11 cellular contexts compared by ENCODE assay signal in the genomic region with DNA sequence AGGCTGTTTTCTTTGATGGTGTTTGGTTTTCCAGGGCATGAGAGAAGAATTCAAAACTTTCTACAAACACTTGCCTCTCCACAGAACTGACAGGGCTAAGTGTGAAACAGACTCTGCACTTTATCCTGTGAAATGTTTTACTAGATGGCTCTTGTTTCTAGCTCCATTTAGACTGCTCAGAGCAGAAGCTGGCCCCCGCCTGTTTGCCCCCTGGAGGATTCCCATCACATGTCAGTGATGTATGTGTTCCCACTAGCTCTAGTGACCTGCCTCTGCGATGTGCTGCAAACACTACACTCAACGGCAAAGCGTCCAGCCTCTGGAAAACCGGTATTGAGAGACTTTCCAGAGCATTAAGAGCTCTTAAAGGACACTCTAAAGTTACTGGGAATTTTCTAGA. TPM values are rescaled to one million over a fixed set of nuclear protein-coding genes. Genes with fewer than 3 reads are reported as not detected.
DNase-seq lines count a peak whose midpoint lies in the region; ATAC-seq, FAIRE-seq and TF ChIP-seq lines count a peak whose summit lies in the region.
"Had no signal": no experiment of that assay in that cellular context is flagged by ENCODE, and none has a peak within 500 bp of the region (broad histone marks: within the 10 kb centered on the region; RNA-seq: fewer than 3 reads in every experiment).

No MANE protein-coding gene starts in this region.

- H3K36me3 ChIP-seq in GM12878 (ENCODE audit: control insufficient read depth in 2 of 2, insufficient read depth in 2 of 2, low read length in 1 of 2) (no peaks in the 10 kb centered on the region), mesendoderm (ENCODE audit: control insufficient read depth, insufficient read depth, low read length) (no peaks in the 10 kb centered on the region), small intestine (ENCODE audit: control insufficient read depth in 2 of 2, insufficient read depth in 2 of 2, low read length in 2 of 2) (no peaks in the 10 kb centered on the region), ascending aorta (no peaks in the 10 kb centered on the region)

- RAD21 ChIA-PET in GM12878 (lab: Charles Lee; ENCODE audit: unreplicated experiment), result interaction anchor here (0.7 to 4.1 kb wide), 7 partner anchors 24 to 169 kb away, joined by 3 to 21 read pairs (median 4); partner anchors contain the start of genes PCF11 and RAB30

- no peak overlapping the region for H4K5ac ChIP-seq in mesendoderm (ENCODE audit: low read length)

- no peak overlapping the region for H3K56ac ChIP-seq in mesendoderm (ENCODE audit: low read length)

- no peak for TF ChIP-seq POLR2A in GM12878 (IDR thresholded peaks at IDR 0.05; ENCODE audit: low read depth, low read length)

- DNase-seq in right cardiac atrium, result peak in 2 of 3 donors; percentile 56 to 66
- DNase-seq in Right ventricle myocardium inferior (ENCODE audit: missing footprints), result no peak
- DNase-seq in GM12878 (ENCODE audit: low read depth, low spot score), result no peak
- DNase-seq in mesendoderm, result peak; percentile 19
- no peak for DNase-seq in small intestine
- DNase-seq in ascending aorta (ENCODE audit: low spot score in 2 of 2), result no peak
- no peak for DNase-seq in Ammon's horn (ENCODE audit: low spot score)
- DNase-seq: EL, NCI-H2171 treated with DMSO at 0.1 percent for 48 hours had no signal

- no peaks in the 10 kb centered on the region for H3K79me1 ChIP-seq in mesendoderm (ENCODE audit: low read length)

- H4K20me1 ChIP-seq in GM12878 (ENCODE audit: control insufficient read depth, insufficient read depth), result no peaks in the 10 kb centered on the region

- TF ChIP-seq CTCF in GM12878 (IDR thresholded peaks at IDR 0.05 in 2 of 3, conservative IDR thresholded peaks at IDR 0.05 in 1 of 3; ENCODE audit: control insufficient read depth in 2 of 3, extremely low read depth in 1 of 3, insufficient read depth in 1 of 3, low read depth in 3 of 3, low read length in 3 of 3) (no peak), ascending aorta (IDR thresholded peaks at IDR 0.05) (no peak)

- no peak for FAIRE-seq in GM12878 (lab: Jason Lieb, UNC)
- no peak for FAIRE-seq in small intestine (lab: Jason Lieb, UNC)
- FAIRE-seq: endometrium had no signal

- peak; percentile 25 to 66 for ATAC-seq in right cardiac atrium
- no peak for ATAC-seq in Right ventricle myocardium inferior
- ATAC-seq in GM12878, result no peak
- ATAC-seq in GM21786 (IDR thresholded peaks at IDR 0.05; ENCODE audit: unreplicated experiment), result no peak

- WGBS in right cardiac atrium, result 48% methylated on average over 5 of the region's 5 CpGs
- WGBS in GM12878 (ENCODE audit: insufficient coverage, insufficient replicate concordance, low lambda C conversion rate, missing lambda C conversion rate), result 97% methylated on average over 5 of the region's 5 CpGs
- WGBS in mesendoderm (ENCODE audit: extremely low coverage, insufficient coverage, low lambda C conversion rate), result no CpG with 5 or more reads among the region's 5 CpGs
- WGBS in small intestine, 3 donors, result 67 to 84% (median 83%) methylated on average over 5 of the region's 5 CpGs

- H2BK120ac ChIP-seq in mesendoderm (ENCODE audit: low read depth, low read length), result no peak overlapping the region

- TF ChIP-seq EP300 in GM12878 (IDR thresholded peaks at IDR 0.05; ENCODE audit: borderline replicate concordance in 1 of 2, control insufficient read depth in 1 of 2, low read depth in 2 of 2, low read length in 2 of 2), result no peak

- H3K79me2 ChIP-seq in GM12878 (ENCODE audit: control insufficient read depth, insufficient read depth, low read length), result no peaks in the 10 kb centered on the region
- no peaks in the 10 kb centered on the region for H3K79me2 ChIP-seq in mesendoderm (ENCODE audit: control insufficient read depth, insufficient read depth, low read length)

- no peak overlapping the region for H2BK5ac ChIP-seq in mesendoderm (ENCODE audit: low read length)

- TF ChIP-seq RAD21 in GM12878 (IDR thresholded peaks at IDR 0.05; ENCODE audit: insufficient read depth, low read depth, low read length), result no peak

- POLR2A ChIA-PET in GM12878 (lab: Charles Lee), result interaction anchor here (0.6 kb wide), 1 partner anchor 849 kb away, joined by 3 read pairs; no protein-coding TSS in a partner anchor

- H3K4me2 ChIP-seq in GM12878 (ENCODE audit: control insufficient read depth, insufficient read depth) (no peak overlapping the region), mesendoderm (ENCODE audit: low read length) (no peak overlapping the region)

- H2AFZ ChIP-seq in GM12878 (ENCODE audit: control insufficient read depth, low read depth, low read length), result no peak overlapping the region

- no peaks in the 10 kb centered on the region for H3K27me3 ChIP-seq in right cardiac atrium (ENCODE audit: control insufficient read depth, insufficient read depth)
- H3K27me3 ChIP-seq in GM12878 (replicated peaks in 1 of 2; ENCODE audit: control insufficient read depth in 2 of 2, insufficient read depth in 2 of 2, low read length in 1 of 2), result no peaks in the 10 kb centered on the region
- no peaks in the 10 kb centered on the region for H3K27me3 ChIP-seq in mesendoderm (ENCODE audit: insufficient read depth, low read length, poor library complexity)
- H3K27me3 ChIP-seq in small intestine (ENCODE audit: control insufficient read depth in 2 of 2, insufficient read depth in 2 of 2, low read length in 2 of 2), result no peaks in the 10 kb centered on the region
- H3K27me3 ChIP-seq in ascending aorta, result no peaks in the 10 kb centered on the region

- H4K8ac ChIP-seq in mesendoderm (ENCODE audit: low read depth, low read length), result no peak overlapping the region

- H2BK15ac ChIP-seq in mesendoderm (replicated peaks; ENCODE audit: low read depth), result no peak overlapping the region

- in situ Hi-C loops in GM12878 (cut with MboI), result no loop called here

- SMC1A ChIA-PET in GM12878 (lab: Charles Lee; ENCODE audit: uncharacterized antibody, unreplicated experiment), result interaction anchor here (0.6 to 3.3 kb wide), 15 partner anchors 8 to 377 kb away, joined by 3 to 13 read pairs (median 4); partner anchors contain the start of genes PCF11 and RAB30

- H3K23ac ChIP-seq in mesendoderm (ENCODE audit: low read length), result no peak overlapping the region

- H3K27ac ChIP-seq in right cardiac atrium (ENCODE audit: low read length) (peak overlapping the region; percentile 38), GM12878 (ENCODE audit: control insufficient read depth, insufficient read depth) (no peak overlapping the region), mesendoderm (ENCODE audit: low read depth, low read length) (no peak overlapping the region), small intestine (ENCODE audit: low read depth in 1 of 2, low read length in 1 of 2) (no peak overlapping the region), ascending aorta (no peak overlapping the region)

- H3K4ac ChIP-seq in mesendoderm (ENCODE audit: low read depth, low read length), result no peak overlapping the region

- no peaks in the 10 kb centered on the region for H3K9me3 ChIP-seq in right cardiac atrium (ENCODE audit: control insufficient read depth, low read length)
- no peaks in the 10 kb centered on the region for H3K9me3 ChIP-seq in GM12878 (replicated peaks; ENCODE audit: control insufficient read depth, insufficient read depth, low read length)
- H3K9me3 ChIP-seq in small intestine (ENCODE audit: control insufficient read depth, low read depth), result no peaks in the 10 kb centered on the region
- no peaks in the 10 kb centered on the region for H3K9me3 ChIP-seq in ascending aorta

- H3K4me3 ChIP-seq in right cardiac atrium (ENCODE audit: low read length) (no peak overlapping the region), GM12878 (0 out of 2 replicates have a peak overlapping the region, but pooled peaks have one; percentile 8), mesendoderm (ENCODE audit: low read length) (no peak overlapping the region), small intestine (ENCODE audit: low read depth in 1 of 2, low read length in 2 of 2) (no peak overlapping the region), ascending aorta (peak overlapping the region in 1 of 2 donors; percentile 10)

- intact Hi-C loops in right cardiac atrium (cut with DNase I), result no loop called here
- intact Hi-C loops in Right ventricle myocardium inferior (cut with DNase I), result no loop called here
- intact Hi-C loops in GM12878 (cut with micrococcal nuclease; ENCODE audit: unreplicated experiment), result no loop called here
- intact Hi-C loops in ascending aorta (cut with DNase I), result no loop called here

- H3K9ac ChIP-seq in GM12878 (ENCODE audit: control insufficient read depth, insufficient read depth, low read length), result no peak overlapping the region
- no peak overlapping the region for H3K9ac ChIP-seq in mesendoderm (ENCODE audit: low read length)

- no peak overlapping the region for H2AK5ac ChIP-seq in mesendoderm (ENCODE audit: low read length)

- BruUV-seq in GM12878 (replicated peaks; lab: Mats Ljungman, UMichigan), result no TSS peak

- CTCF ChIA-PET in GM12878 (lab: Yijun Ruan, JAX), result interaction anchor here (1.0 to 1.6 kb wide), 4 partner anchors 26 to 134 kb away, joined by 3 to 6 read pairs (median 5); no protein-coding TSS in a partner anchor

- H3K4me1 ChIP-seq in right cardiac atrium (ENCODE audit: control insufficient read depth, insufficient read depth, low read length) (peaks cover 2% of the 10 kb centered on the region), GM12878 (ENCODE audit: control insufficient read depth, insufficient read depth, low read length) (peaks cover 12% of the 10 kb centered on the region), mesendoderm (ENCODE audit: control insufficient read depth, low read depth, low read length) (no peaks in the 10 kb centered on the region), small intestine (ENCODE audit: control insufficient read depth in 2 of 2, insufficient read depth in 1 of 2, low read depth in 1 of 2, low read length in 1 of 2) (peaks cover 2 to 5% of the 10 kb centered on the region in 2 donors), ascending aorta (peaks cover 0 to 4% of the 10 kb centered on the region in 2 donors)

- H3K18ac ChIP-seq in mesendoderm (ENCODE audit: low read length), result no peak overlapping the region

RNA-seq across cellular contexts. Expression of gene PCF11, which starts 41.4 kb away (rescaled TPM):
- total RNA-seq in right cardiac atrium, result 10 to 100 TPM; 31.5 to 38.4 (median 34.6) TPM
- polyA plus RNA-seq in right cardiac atrium, result 17.5 TPM
- 24.5 TPM for total RNA-seq in Right ventricle myocardium inferior
- total RNA-seq in GM12878 (2013; cell fraction: nucleolus; rRNA removed), result 240 TPM in 2 replicates
- 43.2 and 51.2 TPM in 2 replicates for total RNA-seq in GM12878 (2014; rRNA removed)
- total RNA-seq in GM12878 (2014; rRNA removed; fragmentation: Illumina TruSeq; extraction: Trizol), result 65.4 and 68.4 TPM in 2 replicates
- 56.2 and 59.2 TPM in 2 replicates for total RNA-seq in GM12878 (2021)
- polyA plus RNA-seq in GM12878 (2011; ENCODE audit: low read depth), result 22.5 TPM
- 90.4 and 129 TPM in 2 replicates for polyA plus RNA-seq in GM12878 (2011; rRNA removed)
- polyA plus RNA-seq in GM12878 (2011; cell fraction: cytosol; rRNA removed), result 48.7 and 66.2 TPM in 2 replicates
- 174 and 185 TPM in 2 replicates for polyA plus RNA-seq in GM12878 (2011; cell fraction: nucleus; rRNA removed)
- 43.7 and 50.5 TPM in 2 replicates for polyA plus RNA-seq in GM12878 (2012)
- polyA plus RNA-seq in GM12878 (2014; fragmentation: Illumina TruSeq; extraction: Trizol), result 52.8 and 60.5 TPM in 2 replicates
- 10 to 100 TPM in 1 of 2 experiments, 1 to 10 TPM in 1; 9.2 to 10.1 TPM for polyA plus RNA-seq in GM12878 (2014; fragmentation: Nextera tagmentation; extraction: Ambion mirVana)
- polyA plus RNA-seq in GM12878 (2014; rRNA removed), result 58.3 and 60.7 TPM in 2 replicates
- 10 to 100 TPM; 20.9 to 22.8 TPM for polyA plus RNA-seq in GM12878 (2016; fragmentation: Nextera tagmentation; extraction: Ambion mirVana)
- 69.5 and 93.1 TPM in 2 replicates for polyA minus RNA-seq in GM12878 (2011; rRNA and poly(A)+ RNA removed)
- 17.2 and 34.0 TPM in 2 replicates for polyA minus RNA-seq in GM12878 (2011; cell fraction: cytosol; rRNA and poly(A)+ RNA removed)
- 150 and 205 TPM in 2 replicates for polyA minus RNA-seq in GM12878 (2011; cell fraction: nucleus; rRNA and poly(A)+ RNA removed)
- polyA plus RNA-seq in mesendoderm (2013, experiment 1 of 2), result 32.5 TPM
- 32.6 TPM for polyA plus RNA-seq in mesendoderm (2013, experiment 2 of 2)
- polyA plus RNA-seq in small intestine, result 10 to 100 TPM; 13.8 to 23.0 (median 19.2) TPM
- total RNA-seq in ascending aorta, result 19.2 TPM

RNA-seq across cellular contexts. Expression of gene RAB30, which starts 43.9 kb away (rescaled TPM):
- 10 to 100 TPM; 22.3 to 30.6 (median 26.8) TPM for total RNA-seq in right cardiac atrium
- polyA plus RNA-seq in right cardiac atrium, result 4.6 TPM
- total RNA-seq in Right ventricle myocardium inferior, result 28.2 TPM
- 49.2 and 55.3 TPM in 2 replicates for total RNA-seq in GM12878 (2013; cell fraction: nucleolus; rRNA removed)
- 13.0 and 14.2 TPM in 2 replicates for total RNA-seq in GM12878 (2014; rRNA removed)
- total RNA-seq in GM12878 (2014; rRNA removed; fragmentation: Illumina TruSeq; extraction: Trizol), result 15.2 and 16.1 TPM in 2 replicates
- total RNA-seq in GM12878 (2021), result 23.9 and 24.8 TPM in 2 replicates
- polyA plus RNA-seq in GM12878 (2011; ENCODE audit: low read depth), result 39.6 TPM
- polyA plus RNA-seq in GM12878 (2011; rRNA removed), result 23.0 and 26.7 TPM in 2 replicates
- polyA plus RNA-seq in GM12878 (2011; cell fraction: cytosol; rRNA removed), result 9.5 and 13.4 TPM in 2 replicates
- polyA plus RNA-seq in GM12878 (2011; cell fraction: nucleus; rRNA removed), result 13.5 and 14.2 TPM in 2 replicates
- polyA plus RNA-seq in GM12878 (2012), result 19.1 and 30.2 TPM in 2 replicates
- polyA plus RNA-seq in GM12878 (2014; fragmentation: Illumina TruSeq; extraction: Trizol), result 22.5 and 32.9 TPM in 2 replicates
- polyA plus RNA-seq in GM12878 (2014; fragmentation: Nextera tagmentation; extraction: Ambion mirVana), result 10 to 100 TPM in 1 of 2 experiments, 1 to 10 TPM in 1; 9.8 to 14.2 TPM
- 8.0 and 11.7 TPM in 2 replicates for polyA plus RNA-seq in GM12878 (2014; rRNA removed)
- 10 to 100 TPM; 22.2 TPM for polyA plus RNA-seq in GM12878 (2016; fragmentation: Nextera tagmentation; extraction: Ambion mirVana)
- polyA minus RNA-seq in GM12878 (2011; rRNA and poly(A)+ RNA removed), result 14.5 and 29.4 TPM in 2 replicates
- polyA minus RNA-seq in GM12878 (2011; cell fraction: cytosol; rRNA and poly(A)+ RNA removed), result 6.9 and 11.0 TPM in 2 replicates
- 11.6 and 16.6 TPM in 2 replicates for polyA minus RNA-seq in GM12878 (2011; cell fraction: nucleus; rRNA and poly(A)+ RNA removed)
- 7.6 TPM for polyA plus RNA-seq in mesendoderm (2013, experiment 1 of 2)
- polyA plus RNA-seq in mesendoderm (2013, experiment 2 of 2), result 8.3 TPM
- polyA plus RNA-seq in small intestine, result 10 to 100 TPM in 2 of 3 donors, 1 to 10 TPM in 1; 3.2 to 15.9 (median 13.0) TPM
- total RNA-seq in ascending aorta, result 7.7 TPM

Comparison
In these comparisons a context has a peak if more than half of its experiments do, and no peak if none do; other contexts are left out.
1. ATAC-seq: peak in right cardiac atrium (2 of 2); none in Right ventricle myocardium inferior (single experiment), GM12878 (single experiment) and GM21786 (single experiment).
2. DNase-seq: peak in right cardiac atrium (2 of 3) and mesendoderm (single experiment); none in Right ventricle myocardium inferior (single experiment), GM12878 (single experiment), small intestine (single experiment), ascending aorta (0 of 2) and Ammon's horn (single experiment).